In genomic region chr6:99119109-99120031, GRCh38 we compare ENCODE assay signal across 8 cellular contexts.
DNase-seq lines count a peak whose midpoint lies in the region; ATAC-seq and TF ChIP-seq lines count a peak whose summit lies in the region.

No MANE protein-coding gene starts in this region.

- H3K4me1 ChIP-seq in Loucy (ENCODE audit: insufficient read depth, low read length, poor library complexity, severe bottlenecking) (no peaks in the 10 kb centered on the region), mesenchymal stem cell (ENCODE audit: control insufficient read depth, insufficient read depth, low read depth, low read length) (no peaks in the 10 kb centered on the region)

- 43% methylated on average over 8 of the region's 8 CpGs for WGBS in mesenchymal stem cell

- TF ChIP-seq CTCF in Loucy (conservative IDR thresholded peaks at IDR 0.05; ENCODE audit: low read length): peak; percentile 76

- no peaks in the 10 kb centered on the region for H3K9me3 ChIP-seq in Loucy (ENCODE audit: insufficient read depth, low read depth, low read length)
- H3K9me3 ChIP-seq in mesenchymal stem cell (ENCODE audit: control insufficient read depth, low read length): no peaks in the 10 kb centered on the region

- H2AFZ ChIP-seq in Loucy (ENCODE audit: low read length): no peak overlapping the region
- no peak overlapping the region for H2AFZ ChIP-seq in mesenchymal stem cell (ENCODE audit: low read depth, low read length)

- no peaks in the 10 kb centered on the region for H3K79me2 ChIP-seq in Loucy (ENCODE audit: insufficient read depth, low read length)

- H3K23ac ChIP-seq in mesenchymal stem cell (ENCODE audit: low read length in 2 of 2): no peak overlapping the region

- no peaks in the 10 kb centered on the region for H3K79me1 ChIP-seq in mesenchymal stem cell (replicated peaks; ENCODE audit: low read length, poor library complexity, severe bottlenecking)

- no peak overlapping the region for H2BK12ac ChIP-seq in mesenchymal stem cell (ENCODE audit: low read length in 2 of 2)

- no peak overlapping the region for H2AK5ac ChIP-seq in mesenchymal stem cell (ENCODE audit: low read length, severe bottlenecking)

- H3K4me2 ChIP-seq in Loucy (ENCODE audit: low read depth, low read length, poor library complexity, severe bottlenecking): no peak overlapping the region
- H3K4me2 ChIP-seq in mesenchymal stem cell (ENCODE audit: low read length, poor library complexity, severe bottlenecking): no peak overlapping the region

- H3K4me3 ChIP-seq in Loucy (ENCODE audit: low read length, poor library complexity, severe bottlenecking) (no peak overlapping the region), mesenchymal stem cell (ENCODE audit: insufficient read depth in 1 of 2, low read depth in 1 of 2, low read length in 2 of 2) (no peak overlapping the region)

- no peaks in the 10 kb centered on the region for H3K36me3 ChIP-seq in Loucy (ENCODE audit: insufficient read depth, low read length)
- no peaks in the 10 kb centered on the region for H3K36me3 ChIP-seq in mesenchymal stem cell (ENCODE audit: control insufficient read depth in 1 of 2, insufficient read depth in 2 of 2, low read depth in 1 of 2, low read length in 2 of 2)

- H4K8ac ChIP-seq in mesenchymal stem cell (ENCODE audit: low read length): no peak overlapping the region

- no peak overlapping the region for H3K14ac ChIP-seq in mesenchymal stem cell (ENCODE audit: low read length in 2 of 2)

- H3K27ac Mint-ChIP-seq in activated T-cell treated with anti-CD3 and anti-CD28 coated beads, Interleukin-2, amount 50 U/mL, for 24 hours: no peak overlapping the region

- no peak overlapping the region for H3K27ac ChIP-seq in mesenchymal stem cell (ENCODE audit: low read length, poor library complexity, severe bottlenecking)

- H4K20me1 ChIP-seq in Loucy (ENCODE audit: insufficient read depth, low read length, poor library complexity, severe bottlenecking): no peaks in the 10 kb centered on the region

- no peak overlapping the region for H3K18ac ChIP-seq in mesenchymal stem cell (ENCODE audit: low read depth in 1 of 2, low read length in 2 of 2)

- peaks cover 47% of the 10 kb centered on the region for H3K27me3 Mint-ChIP-seq in activated T-cell treated with anti-CD3 and anti-CD28 coated beads, Interleukin-2, amount 50 U/mL, for 24 hours

- H2BK120ac ChIP-seq in mesenchymal stem cell (ENCODE audit: low read depth, low read length): no peak overlapping the region

- H3K4me3 Mint-ChIP-seq in activated T-cell treated with anti-CD3 and anti-CD28 coated beads, Interleukin-2, amount 50 U/mL, for 24 hours: no peak overlapping the region

- no peak overlapping the region for H3K4ac ChIP-seq in mesenchymal stem cell (ENCODE audit: low read depth in 1 of 2, low read length in 2 of 2)

- H4K91ac ChIP-seq in mesenchymal stem cell (ENCODE audit: low read length): no peak overlapping the region

- no peaks in the 10 kb centered on the region for H3F3A ChIP-seq in Loucy (ENCODE audit: low read depth)

- ATAC-seq in GM21717 (IDR thresholded peaks at IDR 0.05; ENCODE audit: unreplicated experiment): peak; percentile 72
- no peak for ATAC-seq in GM19452 (IDR thresholded peaks at IDR 0.05; ENCODE audit: unreplicated experiment)

- DNase-seq in activated T-cell treated with anti-CD3 and anti-CD28 coated beads for 1 hour (ENCODE audit: low read depth) (peak; percentile 2), RPMI7951 (ENCODE audit: low read depth) (peak; percentile 50), dermis blood vessel endothelial cell (peak; percentile 65), mesenchymal stem cell (peak; percentile 40)
- DNase-seq in activated T-cell treated with anti-CD3 and anti-CD28 coated beads, Interleukin-2, amount 50 U/mL, for 24 hours: no peak

- H3K9ac ChIP-seq in Loucy (ENCODE audit: low read depth, low read length, poor library complexity, severe bottlenecking) (no peak overlapping the region), mesenchymal stem cell (ENCODE audit: low read length) (no peak overlapping the region)

- H3K27me3 ChIP-seq in Loucy (ENCODE audit: insufficient read depth, low read length, poor library complexity, severe bottlenecking) (no peaks in the 10 kb centered on the region), mesenchymal stem cell (ENCODE audit: control insufficient read depth in 1 of 2, insufficient read depth in 1 of 2, low read length in 2 of 2) (peaks cover 15 to 24% of the 10 kb centered on the region in 2 experiments)

- H2BK15ac ChIP-seq in mesenchymal stem cell (ENCODE audit: low read depth, poor library complexity, severe bottlenecking): no peak overlapping the region

- no peaks in the 10 kb centered on the region for H3K9me2 ChIP-seq in Loucy (replicated peaks; ENCODE audit: low read depth, low read length)

- no peaks in the 10 kb centered on the region for H3K9me3 Mint-ChIP-seq in activated T-cell treated with anti-CD3 and anti-CD28 coated beads, Interleukin-2, amount 50 U/mL, for 24 hours

- H3K36me3 Mint-ChIP-seq in activated T-cell treated with anti-CD3 and anti-CD28 coated beads, Interleukin-2, amount 50 U/mL, for 24 hours (ENCODE audit: low read depth): no peaks in the 10 kb centered on the region

- peaks cover 3% of the 10 kb centered on the region for H3K4me1 Mint-ChIP-seq in activated T-cell treated with anti-CD3 and anti-CD28 coated beads, Interleukin-2, amount 50 U/mL, for 24 hours (ENCODE audit: low read depth)

- H2BK5ac ChIP-seq in mesenchymal stem cell (ENCODE audit: low read depth, low read length, poor library complexity, severe bottlenecking): no peak overlapping the region
